ENCODE assay signal across 22 cellular contexts in genomic region chr14:71465316-71465715, GRCh38.
DNase-seq lines count a peak whose midpoint lies in the region; ATAC-seq and TF ChIP-seq lines count a peak whose summit lies in the region.
"Had no signal": no experiment of that assay in that cellular context is flagged by ENCODE, and none has a peak within 500 bp of the region (broad histone marks: within the 10 kb centered on the region; RNA-seq: fewer than 3 reads in every experiment).

No MANE protein-coding gene starts in this region.

- no peak for ATAC-seq in GM19455 (IDR thresholded peaks at IDR 0.05; ENCODE audit: unreplicated experiment)

- intact Hi-C loops in posterior vena cava (cut with DNase I) = no loop called here

- H3K4me3 ChIP-seq in choroid plexus epithelial cell (ENCODE audit: low read depth, low read length) (no peak overlapping the region), fibroblast of the aortic adventitia (ENCODE audit: low read depth, low read length) (no peak overlapping the region)

- DNase-seq in EH (ENCODE audit: low read depth) (peak; percentile 67), M059J (ENCODE audit: low read depth) (peak; percentile 18), choroid plexus epithelial cell (ENCODE audit: low read depth) (peak; percentile 54), fibroblast of the aortic adventitia (ENCODE audit: low read depth) (peak; percentile 54), posterior vena cava (ENCODE audit: low spot score) (no peak), NCI-H146 (lab: John Stamatoyannopoulos, UW) (no peak)
- DNase-seq in effector CD4-positive, alpha-beta T cell = no peak
- DNase-seq: CD4-positive, alpha-beta T cell; DMS153; H9; Kasumi-1; NCI-H1105 treated with DMSO at 0.1 percent for 48 hours; NCI-H187; NCI-H2107; NCI-H2227 treated with DMSO at 0.1 percent for 48 hours; NCI-H510A treated with DMSO at 0.1 percent for 48 hours; NCI-H82; OCI-M1; RPMI8226; SHP77 treated with DMSO at 0.1 percent for 48 hours; SK-N-SH had no signal

- TF ChIP-seq CTCF in choroid plexus epithelial cell (conservative IDR thresholded peaks at IDR 0.05; ENCODE audit: low read depth, low read length) (no peak), fibroblast of the aortic adventitia (IDR thresholded peaks at IDR 0.05; ENCODE audit: insufficient read depth, low read length) (no peak)

Comparison
In these comparisons a context has a peak if more than half of its experiments do, and no peak if none do; other contexts are left out.
1. DNase-seq: peak in EH (single experiment), M059J (single experiment), choroid plexus epithelial cell (single experiment) and fibroblast of the aortic adventitia (single experiment); none in posterior vena cava (single experiment), effector CD4-positive, alpha-beta T cell (single experiment) and NCI-H146 (single experiment).